19 cellular contexts compared by ENCODE assay signal in genomic region chr12:107163413-107163812, GRCh38.
A peak's percentile ranks its signal among the peaks of the same experiment; 100 is the strongest.
DNase-seq lines count a peak whose midpoint lies in the region; ATAC-seq, FAIRE-seq and TF ChIP-seq lines count a peak whose summit lies in the region.
"Had no signal": no experiment of that assay in that cellular context is flagged by ENCODE, and none has a peak within 500 bp of the region (broad histone marks: within the 10 kb centered on the region; RNA-seq: fewer than 3 reads in every experiment).

No MANE protein-coding gene starts in this region.

- H3K9me3 Mint-ChIP-seq in activated T-cell treated with anti-CD3 and anti-CD28 coated beads, Interleukin-2, amount 50 U/mL, for 72 hours: no peaks in the 10 kb centered on the region
- H3K9me3 Mint-ChIP-seq: CD8-positive, alpha-beta memory T cell; T-cell had no signal

- FAIRE-seq in H54 (lab: Jason Lieb, UNC): peak; percentile 27
- FAIRE-seq: A204.1, GM19239 had no signal

- H3K27ac Mint-ChIP-seq in activated T-cell treated with anti-CD3 and anti-CD28 coated beads, Interleukin-2, amount 50 U/mL, for 72 hours: no peak overlapping the region
- H3K27ac Mint-ChIP-seq: CD8-positive, alpha-beta memory T cell; T-cell had no signal

- H3K4me1 Mint-ChIP-seq in activated T-cell treated with anti-CD3 and anti-CD28 coated beads, Interleukin-2, amount 50 U/mL, for 72 hours (ENCODE audit: low read depth): no peaks in the 10 kb centered on the region
- H3K4me1 Mint-ChIP-seq: CD8-positive, alpha-beta memory T cell; T-cell had no signal

- H3K4me3 Mint-ChIP-seq in activated T-cell treated with anti-CD3 and anti-CD28 coated beads, Interleukin-2, amount 50 U/mL, for 72 hours: no peak overlapping the region
- H3K4me3 Mint-ChIP-seq: CD8-positive, alpha-beta memory T cell; T-cell had no signal

- H3K36me3 Mint-ChIP-seq in activated T-cell treated with anti-CD3 and anti-CD28 coated beads, Interleukin-2, amount 50 U/mL, for 72 hours (ENCODE audit: insufficient read depth in 2 of 2): no peaks in the 10 kb centered on the region
- H3K36me3 Mint-ChIP-seq: CD8-positive, alpha-beta memory T cell; T-cell had no signal

- in situ Hi-C loops in SK-MEL-5 (cut with HindIII; ENCODE audit: low pct_unique_long_range_greater_than_20kb, low sequenced_read_pairs): no loop called here

- H3K27me3 Mint-ChIP-seq in activated T-cell treated with anti-CD3 and anti-CD28 coated beads, Interleukin-2, amount 50 U/mL, for 72 hours (ENCODE audit: low read depth): peaks cover 25% of the 10 kb centered on the region

- no peak for ATAC-seq in GM21447 (IDR thresholded peaks at IDR 0.05; ENCODE audit: unreplicated experiment)
- no peak for ATAC-seq in activated T-cell treated with anti-CD3 and anti-CD28 coated beads, Interleukin-2, amount 50 U/mL, for 72 hours (replicated peaks in 1 of 2)
- ATAC-seq: T-cell had no signal

- DNase-seq in Daoy (ENCODE audit: low read depth) (peak; percentile 16), H54 (ENCODE audit: insufficient read length, low spot score) (no peak), SK-MEL-5 (ENCODE audit: low read depth, low spot score) (peak; percentile 6), iris pigment epithelial cell (ENCODE audit: low read depth) (peak; percentile 12), COR-L47 (lab: John Stamatoyannopoulos, UW) (no peak)
- DNase-seq in activated T-cell treated with anti-CD3 and anti-CD28 coated beads, Interleukin-2, amount 50 U/mL, for 72 hours: no peak
- DNase-seq: CD8-positive, alpha-beta memory T cell; GF-D8; MV-4-11; NCI-H1694 treated with DMSO at 0.1 percent for 48 hours; NCI-H2081 treated with DMSO at 0.1 percent for 48 hours; NCI-H2171 treated with DMSO at 0.1 percent for 48 hours; NCI-H446; NCI-H526; Right ventricle myocardium superior; T-cell had no signal

- TF ChIP-seq POLR2A in H54 (IDR thresholded peaks at IDR 0.05; ENCODE audit: low read depth, low read length): no peak

Comparison
In these comparisons a context has a peak if more than half of its experiments do, and no peak if none do; other contexts are left out.
1. DNase-seq: peak in Daoy (single experiment), SK-MEL-5 (single experiment) and iris pigment epithelial cell (single experiment); none in H54 (single experiment), COR-L47 (single experiment) and activated T-cell treated with anti-CD3 and anti-CD28 coated beads, Interleukin-2, amount 50 U/mL, for 72 hours (0 of 2).